9 cellular contexts compared by ENCODE assay signal in genomic region chr11:109864161-109864661, GRCh38.
DNase-seq lines count a peak whose midpoint lies in the region; ATAC-seq, FAIRE-seq and TF ChIP-seq lines count a peak whose summit lies in the region.
"Had no signal": no experiment of that assay in that cellular context is flagged by ENCODE, and none has a peak within 500 bp of the region (broad histone marks: within the 10 kb centered on the region; RNA-seq: fewer than 3 reads in every experiment).

No MANE protein-coding gene starts in this region.

- FAIRE-seq in GM18507 (lab: Jason Lieb, UNC): peak; percentile 93

- intact Hi-C loops in lower leg skin (cut with DNase I; ENCODE audit: low total_unique reads): no loop called here

- DNase-seq in GM18507 (ENCODE audit: extremely low spot score, insufficient read length, low read depth) (peak; percentile 47), islet precursor cell (peak; percentile 90), NOMO-1 (lab: John Stamatoyannopoulos, UW; ENCODE audit: unreplicated experiment in 2 of 2) (no peak), anterior cingulate cortex (lab: John Stamatoyannopoulos, UW) (no peak), lower leg skin (ENCODE audit: low spot score in 2 of 2) (no peak)
- DNase-seq in stimulated activated CD8-positive, alpha-beta memory T cell treated with anti-CD3 and anti-CD28 coated beads, Interleukin-4, amount 100 ng/mL, for 48 hours: no peak
- DNase-seq: NCI-H2029 had no signal

- H3K4me3 ChIP-seq in lower leg skin (ENCODE audit: low read depth, poor library complexity, severe bottlenecking): no peak overlapping the region

- no peak for TF ChIP-seq CTCF in lower leg skin (IDR thresholded peaks at IDR 0.05)

- TF ChIP-seq POLR2A in lower leg skin (IDR thresholded peaks at IDR 0.05): no peak

- 72 to 92% methylated on average over 3 of the region's 3 CpGs for WGBS in lower leg skin, 2 donors

- peak; percentile 94 for ATAC-seq in GM21447 (IDR thresholded peaks at IDR 0.05; ENCODE audit: unreplicated experiment)
- peak; percentile 96 for ATAC-seq in HG03432 (IDR thresholded peaks at IDR 0.05; ENCODE audit: unreplicated experiment)

Comparison
In these comparisons a context has a peak if more than half of its experiments do, and no peak if none do; other contexts are left out.
1. DNase-seq: peak in GM18507 (single experiment) and islet precursor cell (single experiment); none in NOMO-1 (0 of 2), stimulated activated CD8-positive, alpha-beta memory T cell treated with anti-CD3 and anti-CD28 coated beads, Interleukin-4, amount 100 ng/mL, for 48 hours (single experiment), anterior cingulate cortex (0 of 58) and lower leg skin (0 of 2).